In genomic region chr5:145462525-145462924, GRCh38 we compare ENCODE assay signal across 8 cellular contexts.
"Had no signal": no experiment of that assay in that cellular context is flagged by ENCODE, and none has a peak within 500 bp of the region (broad histone marks: within the 10 kb centered on the region; RNA-seq: fewer than 3 reads in every experiment).

No MANE protein-coding gene starts in this region.

- H3K27ac ChIP-seq: GM23248 had no signal

- H3K4me2 ChIP-seq: GM23338 had no signal

- H3K4me1 ChIP-seq: HAP-1 had no signal

- H3K36me3 ChIP-seq: HAP-1 had no signal

- H3K4me3 ChIP-seq: GM23248, GM23338, HAP-1 had no signal

- DNase-seq: GM23248, GOT3, H7, H9, HCEC 1CT, HFFc6 had no signal

- H2AFZ ChIP-seq: GM23248, GM23338 had no signal

- H3K9ac ChIP-seq: GM23248 had no signal

- H3K9me3 ChIP-seq: HAP-1 had no signal
